Comparison of ENCODE assay signal across 20 cellular contexts in genomic region chr2:214019973-214020345, GRCh38.
DNase-seq lines count a peak whose midpoint lies in the region; ATAC-seq and TF ChIP-seq lines count a peak whose summit lies in the region.
"Had no signal": no experiment of that assay in that cellular context is flagged by ENCODE, and none has a peak within 500 bp of the region (broad histone marks: within the 10 kb centered on the region; RNA-seq: fewer than 3 reads in every experiment).

No MANE protein-coding gene starts in this region.

- no peak for DNase-seq in HFFc6
- DNase-seq in PC-3: no peak
- DNase-seq in chondrocyte (ENCODE audit: low spot score): no peak
- DNase-seq in osteoblast (ENCODE audit: insufficient read length, low spot score, missing footprints): no peak
- no peak for DNase-seq in NCI-H82 treated with DMSO at 0.1 percent for 48 hours (lab: John Stamatoyannopoulos, UW; ENCODE audit: unreplicated experiment)
- no peak for DNase-seq in NCI-H2196 treated with DMSO at 0.1 percent for 48 hours (lab: John Stamatoyannopoulos, UW; ENCODE audit: unreplicated experiment)
- DNase-seq: activated CD4-positive, alpha-beta T cell treated with anti-CD3 and anti-CD28 coated beads, Interleukin-2, amount 10 ng/mL, durations not matched to agents 7 days and 5 days; activated naive CD4-positive, alpha-beta T cell treated with anti-CD3 and anti-CD28 coated beads, Interleukin-2, amount 50 U/mL, for 16 hours; CD8-positive, alpha-beta T cell; NCI-H1694 treated with DMSO at 0.1 percent for 48 hours; NCI-H345; NCI-H774; SIG-M5; spleen; stimulated activated CD4-positive, alpha-beta T cell treated with anti-CD3 and anti-CD28 coated beads, Interleukin-4, amount 100 ng/mL, for 1 hour; stimulated activated naive CD4-positive, alpha-beta T cell had no signal

- H3K9ac ChIP-seq in PC-3 (ENCODE audit: low read length): no peak overlapping the region

- peaks cover 12% of the 10 kb centered on the region for H3F3A ChIP-seq in PC-3 (ENCODE audit: low read length, unreplicated experiment)

- ATAC-seq in PC-3 (no peak), HG03432 (IDR thresholded peaks at IDR 0.05; ENCODE audit: unreplicated experiment) (no peak)
- ATAC-seq: CD8-positive, alpha-beta T cell had no signal

- POLR2A ChIA-PET in PC-3 (lab: Charles Lee; ENCODE audit: unreplicated experiment): no interaction called here

- H3K9me3 ChIP-seq in PC-3 (ENCODE audit: low read length) (no peaks in the 10 kb centered on the region), osteoblast (ENCODE audit: low read depth, low read length) (no peaks in the 10 kb centered on the region)
- H3K9me3 ChIP-seq: spleen, thoracic aorta had no signal

- TF ChIP-seq CTCF in HFFc6 (IDR thresholded peaks at IDR 0.05) (no peak), PC-3 (conservative IDR thresholded peaks at IDR 0.05; ENCODE audit: low read depth, low read length) (no peak), chondrocyte (IDR thresholded peaks at IDR 0.05) (no peak), osteoblast (IDR thresholded peaks at IDR 0.05; ENCODE audit: extremely low read depth, low read depth, low read length) (no peak)

- no peak overlapping the region for H3K4me2 ChIP-seq in PC-3 (ENCODE audit: low read length)
- no peak overlapping the region for H3K4me2 ChIP-seq in osteoblast (ENCODE audit: insufficient read depth, low read length)

- no peaks in the 10 kb centered on the region for H3K9me2 ChIP-seq in PC-3 (replicated peaks; ENCODE audit: low read length)

- CTCF ChIA-PET in PC-3 (lab: Charles Lee): no interaction called here

- no peaks in the 10 kb centered on the region for H3K27me3 ChIP-seq in PC-3 (ENCODE audit: low read length)
- no peaks in the 10 kb centered on the region for H3K27me3 ChIP-seq in osteoblast (ENCODE audit: insufficient read depth, low read length)
- H3K27me3 ChIP-seq: spleen had no signal

- no peaks in the 10 kb centered on the region for H3K79me2 ChIP-seq in PC-3 (ENCODE audit: low read length)
- H3K79me2 ChIP-seq in osteoblast (ENCODE audit: insufficient read depth, low read length): no peaks in the 10 kb centered on the region

- H2AFZ ChIP-seq in PC-3 (ENCODE audit: low read length) (no peak overlapping the region), osteoblast (ENCODE audit: low read length) (peak overlapping the region; percentile 67)

- H3K4me3 Mint-ChIP-seq in HFFc6 (no peak overlapping the region), chondrocyte (ENCODE audit: unreplicated experiment) (no peak overlapping the region)
- H3K4me3 Mint-ChIP-seq: activated CD4-positive, alpha-beta T cell treated with anti-CD3 and anti-CD28 coated beads, Interleukin-2, amount 10 ng/mL, durations not matched to agents 7 days and 5 days; activated T-helper 1 cell treated with anti-CD3 and anti-CD28 coated beads, Interleukin-12 subunit alpha, Interleukin-12 subunit beta, Interleukin-2, Interleukin-4 antibody, amounts not matched to agents 30 ng/mL and 10 ng/mL and 1 ng/mL, durations not matched to agents 14 hours and 24 hours and 36 hours; CD8-positive, alpha-beta T cell; T-helper 1 cell treated with Interleukin-12 subunit alpha and Interleukin-12 subunit beta and Interleukin-4 antibody, amounts not matched to agents 30 μg/mL and 1 μg/mL, for 36 hours had no signal

- H3K4me3 ChIP-seq in PC-3 (ENCODE audit: low read length) (no peak overlapping the region), osteoblast (ENCODE audit: insufficient read depth, low read length) (no peak overlapping the region)
- H3K4me3 ChIP-seq: spleen, thoracic aorta had no signal

- H3K4me1 Mint-ChIP-seq in HFFc6 (ENCODE audit: low read depth) (peaks cover 32% of the 10 kb centered on the region), chondrocyte (ENCODE audit: low read depth) (peaks cover 15% of the 10 kb centered on the region)
- H3K4me1 Mint-ChIP-seq: activated CD4-positive, alpha-beta T cell treated with anti-CD3 and anti-CD28 coated beads, Interleukin-2, amount 10 ng/mL, durations not matched to agents 7 days and 5 days had no signal

- H3K27me3 Mint-ChIP-seq in HFFc6 (ENCODE audit: insufficient read depth) (no peaks in the 10 kb centered on the region; the same call in 1 of the 2 replicates), chondrocyte (ENCODE audit: low read depth) (no peaks in the 10 kb centered on the region)
- H3K27me3 Mint-ChIP-seq: activated CD4-positive, alpha-beta T cell treated with anti-CD3 and anti-CD28 coated beads, Interleukin-2, amount 10 ng/mL, durations not matched to agents 7 days and 5 days had no signal

- H3K36me3 Mint-ChIP-seq in HFFc6 (ENCODE audit: low read depth) (peaks cover 10% of the 10 kb centered on the region), chondrocyte (ENCODE audit: low read depth) (no peaks in the 10 kb centered on the region)
- H3K36me3 Mint-ChIP-seq: CD8-positive, alpha-beta T cell had no signal

- H3K27ac Mint-ChIP-seq in HFFc6: peak overlapping the region; percentile 61
- peak overlapping the region; percentile 32 for H3K27ac Mint-ChIP-seq in chondrocyte (ENCODE audit: unreplicated experiment)
- H3K27ac Mint-ChIP-seq: activated CD4-positive, alpha-beta T cell treated with anti-CD3 and anti-CD28 coated beads, Interleukin-2, amount 10 ng/mL, durations not matched to agents 7 days and 5 days; activated T-helper 1 cell treated with anti-CD3 and anti-CD28 coated beads, Interleukin-12 subunit alpha, Interleukin-12 subunit beta, Interleukin-2, Interleukin-4 antibody, amounts not matched to agents 30 ng/mL and 10 ng/mL and 1 ng/mL, durations not matched to agents 14 hours and 24 hours and 36 hours; CD8-positive, alpha-beta T cell; T-helper 1 cell treated with Interleukin-12 subunit alpha and Interleukin-12 subunit beta and Interleukin-4 antibody, amounts not matched to agents 30 μg/mL and 1 μg/mL, for 36 hours had no signal

- H3K9me3 Mint-ChIP-seq in HFFc6 (no peaks in the 10 kb centered on the region; the same call in 1 of the 2 replicates), chondrocyte (ENCODE audit: low read depth) (no peaks in the 10 kb centered on the region)
- H3K9me3 Mint-ChIP-seq: activated CD4-positive, alpha-beta T cell treated with anti-CD3 and anti-CD28 coated beads, Interleukin-2, amount 10 ng/mL, durations not matched to agents 7 days and 5 days; activated T-helper 1 cell treated with anti-CD3 and anti-CD28 coated beads, Interleukin-12 subunit alpha, Interleukin-12 subunit beta, Interleukin-2, Interleukin-4 antibody, amounts not matched to agents 30 ng/mL and 10 ng/mL and 1 ng/mL, durations not matched to agents 14 hours and 24 hours and 36 hours; CD8-positive, alpha-beta T cell; T-helper 1 cell treated with Interleukin-12 subunit alpha and Interleukin-12 subunit beta and Interleukin-4 antibody, amounts not matched to agents 30 μg/mL and 1 μg/mL, for 36 hours had no signal

- H3K27ac ChIP-seq in PC-3 (ENCODE audit: low read length) (0 out of 2 replicates have a peak overlapping the region, but pooled peaks have one; percentile 72), osteoblast (ENCODE audit: low read depth, low read length) (peak overlapping the region; percentile 52)
- H3K27ac ChIP-seq: spleen, thoracic aorta had no signal

- no peaks in the 10 kb centered on the region for H3K36me3 ChIP-seq in PC-3 (ENCODE audit: low read depth, low read length)
- no peaks in the 10 kb centered on the region for H3K36me3 ChIP-seq in osteoblast (ENCODE audit: insufficient read depth, low read length)
- H3K36me3 ChIP-seq: spleen, thoracic aorta had no signal

- BruUV-seq in PC-3 (replicated peaks; lab: Mats Ljungman, UMichigan): no TSS peak

- intact Hi-C loops in PC-3 (cut with micrococcal nuclease): loop anchor here (1.0 to 2.0 kb wide), 2 partner anchors 25 to 49 kb away; no protein-coding TSS in a partner anchor

- H3K4me1 ChIP-seq in PC-3 (ENCODE audit: insufficient read depth, low read length) (peaks cover 23% of the 10 kb centered on the region), osteoblast (ENCODE audit: insufficient read depth, low read length) (peaks cover 16% of the 10 kb centered on the region)
- H3K4me1 ChIP-seq: spleen had no signal

- H4K20me1 ChIP-seq in PC-3 (ENCODE audit: low read length) (no peaks in the 10 kb centered on the region), osteoblast (ENCODE audit: insufficient read depth, low read length) (no peaks in the 10 kb centered on the region)
